8 cellular contexts compared by ENCODE assay signal in the genomic region with DNA sequence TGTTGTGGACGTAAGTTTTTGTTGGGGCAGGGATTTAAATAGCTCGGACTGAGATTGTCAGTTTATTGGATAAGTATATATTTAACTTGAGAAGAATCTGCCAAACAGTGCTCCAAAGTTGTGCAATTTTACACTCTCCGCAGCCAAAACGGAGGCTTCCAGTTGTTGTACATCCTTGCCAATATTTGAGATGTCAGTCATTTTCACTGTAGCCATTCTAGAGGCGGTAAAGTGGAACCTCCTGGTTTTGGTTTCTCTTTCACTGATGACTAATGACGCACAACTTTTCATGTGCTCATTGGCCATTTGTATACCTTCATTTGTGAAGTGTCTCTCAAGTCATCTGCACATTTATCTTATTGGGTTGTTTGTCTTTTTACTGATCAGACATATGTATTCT. TPM values are rescaled to one million over a fixed set of nuclear protein-coding genes. Genes with fewer than 3 reads are reported as not detected.
DNase-seq lines count a peak whose midpoint lies in the region; ATAC-seq and TF ChIP-seq lines count a peak whose summit lies in the region.
"Not testable (repeated sequence)": the region's sequence is repeated elsewhere in the genome, so short reads cannot be mapped to it uniquely, and the experiment has no call there.

No MANE protein-coding gene starts in this region.

- H3K9me3 Mint-ChIP-seq in activated naive CD4-positive, alpha-beta T cell treated with anti-CD3 and anti-CD28 coated beads, Interleukin-2, amount 10 ng/mL, durations not matched to agents 7 days and 5 days; naive B cell: not testable (repeated sequence)

- H3K27ac ChIP-seq in GM23248, result peak overlapping the region; percentile 28
- not testable (repeated sequence) for H3K27ac ChIP-seq in Peyer's patch

- in situ Hi-C loops in ACHN (cut with HindIII; ENCODE audit: low pct_ligation_motif_present, low pct_unique_long_range_greater_than_20kb, low sequenced_read_pairs), result not testable (repeated sequence)
- in situ Hi-C loops in GM23248 (cut with MboI), result loop anchor here (25.0 kb wide), 1 partner anchor 311 kb away; a partner anchor contains a TSS

- not testable (repeated sequence) for H3K9me3 ChIP-seq in GM23248 (ENCODE audit: low read depth); Peyer's patch

- ATAC-seq in GM18517 (IDR thresholded peaks at IDR 0.05; ENCODE audit: unreplicated experiment) (peak; percentile 80), HG03521 (IDR thresholded peaks at IDR 0.05; ENCODE audit: unreplicated experiment) (peak; percentile 56), naive B cell (ENCODE audit: low read depth in 2 of 2) (peak; percentile 60 to 71)

- not testable (repeated sequence) for H3K79me2 ChIP-seq in GM23248 (ENCODE audit: insufficient read depth)

- peak overlapping the region; percentile 58 for H3K27ac Mint-ChIP-seq in activated naive CD4-positive, alpha-beta T cell treated with anti-CD3 and anti-CD28 coated beads, Interleukin-2, amount 10 ng/mL, durations not matched to agents 7 days and 5 days
- peak overlapping the region in 1 of 6 donors; percentile 42 for H3K27ac Mint-ChIP-seq in naive B cell

- H3K4me3 ChIP-seq in GM23248, result peak overlapping the region; percentile 70
- peak overlapping the region in 3 of 4 donors; percentile 23 to 50 (median 35) for H3K4me3 ChIP-seq in Peyer's patch

- H3K4me1 Mint-ChIP-seq in activated naive CD4-positive, alpha-beta T cell treated with anti-CD3 and anti-CD28 coated beads, Interleukin-2, amount 10 ng/mL, durations not matched to agents 7 days and 5 days, result peaks cover 14% of the 10 kb centered on the region
- peaks cover 9 to 16% (median 10%) of the 10 kb centered on the region in 3 donors for H3K4me1 Mint-ChIP-seq in naive B cell

- H2AFZ ChIP-seq in GM23248, result peak overlapping the region; percentile 59

- CTCF ChIA-PET in activated naive CD4-positive, alpha-beta T cell treated with anti-CD3 and anti-CD28 coated beads, Interleukin-2, amount 10 ng/mL, durations not matched to agents 7 days and 5 days (lab: Charles Lee), result not testable (repeated sequence)

- peak overlapping the region; percentile 68 for H3K9ac ChIP-seq in GM23248

- not testable (repeated sequence) for H3K4me3 Mint-ChIP-seq in activated naive CD4-positive, alpha-beta T cell treated with anti-CD3 and anti-CD28 coated beads, Interleukin-2, amount 10 ng/mL, durations not matched to agents 7 days and 5 days
- peak overlapping the region in 1 of 8 donors; percentile 44 for H3K4me3 Mint-ChIP-seq in naive B cell

- not testable (repeated sequence) for H3K36me3 ChIP-seq in GM23248 (ENCODE audit: low read depth); Peyer's patch

- not testable (repeated sequence) for H3K27me3 ChIP-seq in GM23248 (replicated peaks; ENCODE audit: insufficient read depth); Peyer's patch

- WGBS in GM23248 (ENCODE audit: low coverage in 1 of 2, low lambda C conversion rate in 2 of 2, missing lambda C conversion rate in 2 of 2), 2 experiments, result 2 to 3% methylated on average over 6 of the region's 6 CpGs

- H3K4me2 ChIP-seq in GM23248 (ENCODE audit: unreplicated experiment), result peak overlapping the region; percentile 79

- DNase-seq in ACHN, result peak; percentile 92
- DNase-seq in GM23248, result peak; percentile 85
- DNase-seq in Peyer's patch, result peak in 1 of 3 donors; percentile 54
- DNase-seq in activated naive CD4-positive, alpha-beta T cell treated with anti-CD3 and anti-CD28 coated beads, Interleukin-2, amount 10 ng/mL, durations not matched to agents 7 days and 5 days, result not testable (repeated sequence)
- peak; percentile 36 for DNase-seq in fibroblast of the conjunctiva (ENCODE audit: low read depth)
- peak; percentile 25 for DNase-seq in naive B cell

- not testable (repeated sequence) for TF ChIP-seq POLR2A in Peyer's patch (IDR thresholded peaks at IDR 0.05)

- H3K9me2 ChIP-seq in GM23248 (ENCODE audit: insufficient read depth), result not testable (repeated sequence)

- H4K20me1 ChIP-seq in GM23248 (ENCODE audit: insufficient read depth), result not testable (repeated sequence)

- not testable (repeated sequence) for TF ChIP-seq CTCF in Peyer's patch (IDR thresholded peaks at IDR 0.05)

- H3K4me1 ChIP-seq in GM23248 (ENCODE audit: insufficient read depth); Peyer's patch: not testable (repeated sequence)

- not testable (repeated sequence) for H3K36me3 Mint-ChIP-seq in activated naive CD4-positive, alpha-beta T cell treated with anti-CD3 and anti-CD28 coated beads, Interleukin-2, amount 10 ng/mL, durations not matched to agents 7 days and 5 days; naive B cell

- H3F3A ChIP-seq in GM23248 (ENCODE audit: insufficient read depth), result not testable (repeated sequence)

- H3K27me3 Mint-ChIP-seq in activated naive CD4-positive, alpha-beta T cell treated with anti-CD3 and anti-CD28 coated beads, Interleukin-2, amount 10 ng/mL, durations not matched to agents 7 days and 5 days; naive B cell: not testable (repeated sequence)

RNA-seq across cellular contexts. Expression of a gene that starts 24.3 kb away (rescaled TPM):
- 0.11 and 1.0 TPM in 2 replicates for total RNA-seq in GM23248 (2014; rRNA removed; shearing (Covaris generic))
- polyA plus RNA-seq in GM23248 (2016; fragmentation: Nextera tagmentation; extraction: Ambion mirVana) (not detected in 2 replicates), naive B cell (ENCODE audit: low read depth in 6 of 6) (under 1 TPM in 3 of 6 donors, not detected in 3; 0.07 to 0.15 (median 0.08) TPM)
- 1 to 10 TPM in 3 of 4 donors, under 1 TPM in 1; 0.83 to 3.5 (median 2.0) TPM for total RNA-seq in Peyer's patch
